1 cellular context compared by ENCODE assay signal in genomic region chr7:4631664-4632171, GRCh38.
TF ChIP-seq lines count a peak whose summit lies in the region.

No MANE protein-coding gene starts in this region.

TF ChIP-seq in HepG2, 621 proteins besides CTCF, POLR2A, EP300 and RAD21 (continued from another document and continues in another):
- TF ChIP-seq POGK (CRISPR knock-in tag; conservative IDR thresholded peaks at IDR 0.05) (no peak), SIN3B (IDR thresholded peaks at IDR 0.05; ENCODE audit: low read length) (no peak), ZNF160 (CRISPR knock-in tag; IDR thresholded peaks at IDR 0.05) (no peak), HMGXB4 (CRISPR knock-in tag; IDR thresholded peaks at IDR 0.05; ENCODE audit: borderline replicate concordance in 1 of 2, low read depth in 1 of 2) (peak in 1 of 2 experiments; percentile 48; a peak in 1 of 4 replicates), ZBTB7B (CRISPR knock-in tag; IDR thresholded peaks at IDR 0.05) (no peak), SOX13 (IDR thresholded peaks at IDR 0.05) (0 out of 2 replicates have a peak, but pooled peaks have one; percentile 16), SOX13 (CRISPR knock-in tag; conservative IDR thresholded peaks at IDR 0.05 in 1 of 2, IDR thresholded peaks at IDR 0.05 in 1 of 2) (peak in 1 of 2 experiments; percentile 33; a peak in 1 of 4 replicates), SP2 (CRISPR knock-in tag; IDR thresholded peaks at IDR 0.05) (no peak), DNMT1 (CRISPR knock-in tag; IDR thresholded peaks at IDR 0.05) (no peak), ZNF891 (CRISPR knock-in tag; IDR thresholded peaks at IDR 0.05) (no peak), ZNF790 (CRISPR knock-in tag; IDR thresholded peaks at IDR 0.05; ENCODE audit: borderline replicate concordance) (no peak), BRF2 (CRISPR knock-in tag; IDR thresholded peaks at IDR 0.05) (no peak), ZNF607 (CRISPR knock-in tag; IDR thresholded peaks at IDR 0.05; ENCODE audit: borderline replicate concordance) (no peak), ZNF24 (IDR thresholded peaks at IDR 0.05) (no peak), ZNF879 (CRISPR knock-in tag; IDR thresholded peaks at IDR 0.05) (no peak), ZNF563 (CRISPR knock-in tag; IDR thresholded peaks at IDR 0.05) (no peak), AGO1 (IDR thresholded peaks at IDR 0.05; ENCODE audit: low read depth, low read length, poor library complexity, severe bottlenecking) (no peak), ZNF782 (CRISPR knock-in tag; IDR thresholded peaks at IDR 0.05; ENCODE audit: borderline replicate concordance) (no peak), FOXM1 (CRISPR knock-in tag; IDR thresholded peaks at IDR 0.05) (no peak), ZNF260 (CRISPR knock-in tag; IDR thresholded peaks at IDR 0.05; ENCODE audit: borderline replicate concordance, low read depth) (no peak), KLF13 (CRISPR knock-in tag; IDR thresholded peaks at IDR 0.05) (no peak), MAFF (IDR thresholded peaks at IDR 0.05; ENCODE audit: low read depth, low read length) (peak; percentile 69), PAWR (CRISPR knock-in tag; IDR thresholded peaks at IDR 0.05; ENCODE audit: borderline replicate concordance) (no peak), ZNF12 (CRISPR knock-in tag; IDR thresholded peaks at IDR 0.05) (no peak), RELA (CRISPR knock-in tag; IDR thresholded peaks at IDR 0.05) (no peak), CREM (IDR thresholded peaks at IDR 0.05) (no peak), CREM (CRISPR knock-in tag; IDR thresholded peaks at IDR 0.05) (no peak), REXO4 (CRISPR knock-in tag; IDR thresholded peaks at IDR 0.05; ENCODE audit: borderline replicate concordance) (no peak), RFXAP (CRISPR knock-in tag; IDR thresholded peaks at IDR 0.05; ENCODE audit: borderline replicate concordance) (no peak), KMT2A (CRISPR knock-in tag; IDR thresholded peaks at IDR 0.05) (no peak), CBX2 (IDR thresholded peaks at IDR 0.05; ENCODE audit: low read depth, low read length) (no peak), CBX2 (CRISPR knock-in tag; IDR thresholded peaks at IDR 0.05; ENCODE audit: low read depth) (no peak), ARID4A (CRISPR knock-in tag; IDR thresholded peaks at IDR 0.05; ENCODE audit: borderline replicate concordance) (no peak; the same call in 1 of the 2 replicates), HNRNPK (IDR thresholded peaks at IDR 0.05; ENCODE audit: low read depth, low read length, poor library complexity, severe bottlenecking) (no peak), AFF4 (CRISPR knock-in tag; IDR thresholded peaks at IDR 0.05) (no peak), MTA1 (CRISPR knock-in tag; IDR thresholded peaks at IDR 0.05; ENCODE audit: borderline replicate concordance) (no peak), SATB2 (CRISPR knock-in tag; IDR thresholded peaks at IDR 0.05) (no peak), TOPORS (CRISPR knock-in tag; IDR thresholded peaks at IDR 0.05) (no peak), ZMYM2 (CRISPR knock-in tag; IDR thresholded peaks at IDR 0.05) (no peak), ZNF781 (CRISPR knock-in tag; IDR thresholded peaks at IDR 0.05; ENCODE audit: borderline replicate concordance, not compliant biosample characterization) (peak; percentile 61), HHEX (CRISPR knock-in tag; IDR thresholded peaks at IDR 0.05) (no peak), HES4 (CRISPR knock-in tag; IDR thresholded peaks at IDR 0.05; ENCODE audit: borderline replicate concordance) (no peak), BORCS8-MEF2B (CRISPR knock-in tag; IDR thresholded peaks at IDR 0.05) (0 out of 2 replicates have a peak, but pooled peaks have one; percentile 35), ZNF317 (CRISPR knock-in tag; IDR thresholded peaks at IDR 0.05) (no peak), GTF2F1 (IDR thresholded peaks at IDR 0.05; ENCODE audit: low read length) (no peak), TCF7 (IDR thresholded peaks at IDR 0.05; ENCODE audit: low read depth) (peak; percentile 86), ZNF205 (CRISPR knock-in tag; IDR thresholded peaks at IDR 0.05) (no peak), ZC3H4 (CRISPR knock-in tag; IDR thresholded peaks at IDR 0.05; ENCODE audit: borderline replicate concordance) (no peak), CSRNP1 (CRISPR knock-in tag; IDR thresholded peaks at IDR 0.05) (no peak), ASH2L (IDR thresholded peaks at IDR 0.05; ENCODE audit: insufficient read length, low read depth, low read length) (peak; percentile 20), ATM (IDR thresholded peaks at IDR 0.05; ENCODE audit: borderline replicate concordance) (no peak), KLF16 (CRISPR knock-in tag; IDR thresholded peaks at IDR 0.05) (no peak), ZFP91 (CRISPR knock-in tag; IDR thresholded peaks at IDR 0.05; ENCODE audit: borderline replicate concordance) (peak; percentile 66; the same call in 1 of the 2 replicates), MLX (CRISPR knock-in tag; IDR thresholded peaks at IDR 0.05) (no peak)
